Comparison of ENCODE assay signal across 8 cellular contexts in genomic region chr14:99603965-99604765, GRCh38. TPM values are rescaled to one million over a fixed set of nuclear protein-coding genes. Genes with fewer than 3 reads are reported as not detected.
DNase-seq lines count a peak whose midpoint lies in the region; ATAC-seq and TF ChIP-seq lines count a peak whose summit lies in the region.

Gene CCDC85C, minus strand, starts transcription at chr14:99604207. Its CDS starts 248 bp downstream, at chr14:99603959.

- ATAC-seq in SK-N-SH treated with all-trans-retinoic acid at 6 μM for 48 hours, result peak; percentile 87
- ATAC-seq in activated naive CD4-positive, alpha-beta T cell treated with anti-CD3 and anti-CD28 coated beads, Interleukin-2, amount 50 U/mL, for 72 hours, result peak; percentile 91 to 95

- H3K9me3 Mint-ChIP-seq in activated naive CD4-positive, alpha-beta T cell treated with anti-CD3 and anti-CD28 coated beads, Interleukin-2, amount 50 U/mL, for 72 hours, result no peaks in the 10 kb centered on the region

- CTCF ChIA-PET in HEK293T (lab: Yijun Ruan, JAX), result interaction anchor here (1.4 kb wide), 1 partner anchor 211 kb away, joined by 4 read pairs; no protein-coding TSS in a partner anchor

- in situ Hi-C loops in G401 (cut with HindIII; ENCODE audit: low sequenced_read_pairs), result no loop called here

- POLR2A ChIA-PET in HEK293T (lab: Yijun Ruan, JAX), result interaction anchor here (0.6 to 2.8 kb wide), 5 partner anchors 10 to 81 kb away, joined by 3 to 9 read pairs (median 3); no protein-coding TSS in a partner anchor

- peak within 1 kb of the TSS; percentile 64 for H3K27ac ChIP-seq in substantia nigra (ENCODE audit: low read depth, low read length, poor library complexity, severe bottlenecking)

- peak; percentile 94 for DNase-seq in G401 (ENCODE audit: low spot score)
- peak; percentile 98 for DNase-seq in HEK293T (ENCODE audit: extremely low spot score)
- peak; percentile 83 for DNase-seq in MV-4-11 (lab: John Stamatoyannopoulos, UW)
- peak; percentile 97 for DNase-seq in activated naive CD4-positive, alpha-beta T cell treated with anti-CD3 and anti-CD28 coated beads, Interleukin-2, amount 50 U/mL, for 72 hours (ENCODE audit: low spot score in 2 of 2)
- DNase-seq in glomerular endothelial cell (ENCODE audit: extremely low read depth, low read depth, low spot score), result no peak
- DNase-seq in nucleus accumbens (lab: John Stamatoyannopoulos, UW), result peak in 55 of 56 donors; percentile 47 to 96 (median 84)
- peak; percentile 52 to 98 (median 87) for DNase-seq in substantia nigra (lab: John Stamatoyannopoulos, UW)

- no peaks in the 10 kb centered on the region for H3K36me3 Mint-ChIP-seq in activated naive CD4-positive, alpha-beta T cell treated with anti-CD3 and anti-CD28 coated beads, Interleukin-2, amount 50 U/mL, for 72 hours

- H3K27ac Mint-ChIP-seq in activated naive CD4-positive, alpha-beta T cell treated with anti-CD3 and anti-CD28 coated beads, Interleukin-2, amount 50 U/mL, for 72 hours, result peak within 1 kb of the TSS in 1 of 2 donors; percentile 37

TF ChIP-seq in HEK293T, 16 proteins besides CTCF, POLR2A, EP300 and RAD21:
- TF ChIP-seq LEF1 (IDR thresholded peaks at IDR 0.05; ENCODE audit: borderline replicate concordance), result peak; percentile 83; the same call in 1 of the 2 replicates
- TF ChIP-seq NFRKB (IDR thresholded peaks at IDR 0.05), result no peak
- peak; percentile 97 for TF ChIP-seq FOXM1 (IDR thresholded peaks at IDR 0.05; ENCODE audit: borderline replicate concordance)

TF ChIP-seq in SK-N-SH treated with all-trans-retinoic acid at 6 μM for 48 hours, 23 proteins besides CTCF, POLR2A, EP300 and RAD21:
- TF ChIP-seq ISL1 (CRISPR knock-in tag; IDR thresholded peaks at IDR 0.05), result no peak
- TF ChIP-seq ZNF565 (CRISPR knock-in tag; conservative IDR thresholded peaks at IDR 0.05; ENCODE audit: low read depth), result no peak
- no peak for TF ChIP-seq GLIS3 (CRISPR knock-in tag; IDR thresholded peaks at IDR 0.05)
- no peak for TF ChIP-seq RARB (CRISPR knock-in tag; IDR thresholded peaks at IDR 0.05)
- no peak for TF ChIP-seq POU6F1 (CRISPR knock-in tag; IDR thresholded peaks at IDR 0.05; ENCODE audit: borderline replicate concordance, low read depth)
- no peak for TF ChIP-seq ZNF8 (CRISPR knock-in tag; IDR thresholded peaks at IDR 0.05)
- no peak for TF ChIP-seq CSRNP3 (CRISPR knock-in tag; IDR thresholded peaks at IDR 0.05)
- no peak for TF ChIP-seq ZNF70 (CRISPR knock-in tag; IDR thresholded peaks at IDR 0.05)
- no peak for TF ChIP-seq TSHZ2 (CRISPR knock-in tag; IDR thresholded peaks at IDR 0.05)
- no peak for TF ChIP-seq OSR1 (CRISPR knock-in tag; IDR thresholded peaks at IDR 0.05)
- TF ChIP-seq PATZ1 (CRISPR knock-in tag; IDR thresholded peaks at IDR 0.05; ENCODE audit: borderline replicate concordance), result no peak
- no peak for TF ChIP-seq ESRRG (CRISPR knock-in tag; IDR thresholded peaks at IDR 0.05)
- no peak for TF ChIP-seq CREB5 (CRISPR knock-in tag; IDR thresholded peaks at IDR 0.05; ENCODE audit: low read depth)
- TF ChIP-seq ZFP30 (CRISPR knock-in tag; IDR thresholded peaks at IDR 0.05), result no peak

RNA-seq across cellular contexts. Expression of gene CCDC85C, which starts in this region (rescaled TPM):
- total RNA-seq in G401 (2014; rRNA removed; shearing (Covaris generic)), result 20.4 and 25.8 TPM in 2 replicates
- 1 to 10 TPM; 5.1 to 8.4 TPM for total RNA-seq in activated naive CD4-positive, alpha-beta T cell treated with anti-CD3 and anti-CD28 coated beads, Interleukin-2, amount 50 U/mL, for 72 hours
- total RNA-seq in glomerular endothelial cell, result 9.7 and 18.6 TPM in 2 replicates
